ENCODE assay signal across 8 cellular contexts in genomic region chr19:17777840-17778620, GRCh38. TPM values are rescaled to one million over a fixed set of nuclear protein-coding genes. Genes with fewer than 3 reads are reported as not detected.
DNase-seq lines count a peak whose midpoint lies in the region; ATAC-seq and TF ChIP-seq lines count a peak whose summit lies in the region.

No MANE protein-coding gene starts in this region.

- H2BK5ac ChIP-seq in trophoblast cell (ENCODE audit: low read depth, low read length, poor library complexity), result no peak overlapping the region

- H3K9me3 Mint-ChIP-seq in CD4-positive, alpha-beta T cell, result no peaks in the 10 kb centered on the region
- H3K9me3 Mint-ChIP-seq in activated CD4-positive, alpha-beta memory T cell treated with anti-CD3 and anti-CD28 coated beads, Interleukin-2, amount 10 ng/mL, durations not matched to agents 7 days and 5 days, result no peaks in the 10 kb centered on the region

- H2BK120ac ChIP-seq in trophoblast cell (ENCODE audit: insufficient read depth, low read length, poor library complexity), result no peak overlapping the region

- H3K36me3 Mint-ChIP-seq in CD4-positive, alpha-beta T cell (ENCODE audit: low read depth), result peaks cover 77% of the 10 kb centered on the region
- peaks cover 49% of the 10 kb centered on the region for H3K36me3 Mint-ChIP-seq in activated CD4-positive, alpha-beta memory T cell treated with anti-CD3 and anti-CD28 coated beads, Interleukin-2, amount 10 ng/mL, durations not matched to agents 7 days and 5 days (ENCODE audit: low read depth)

- intact Hi-C loops in CD4-positive, alpha-beta T cell (cut with DNase I, micrococcal nuclease), result no loop called here

- no peak overlapping the region for H2AK5ac ChIP-seq in trophoblast cell (ENCODE audit: low read length)

- H3K14ac ChIP-seq in trophoblast cell (ENCODE audit: low read length), result no peak overlapping the region

- no peaks in the 10 kb centered on the region for H3K9me3 ChIP-seq in CD4-positive, alpha-beta T cell (ENCODE audit: control insufficient read depth, low read length)
- H3K9me3 ChIP-seq in gastroesophageal sphincter, result no peaks in the 10 kb centered on the region
- peaks cover 3% of the 10 kb centered on the region for H3K9me3 ChIP-seq in trophoblast cell (ENCODE audit: insufficient read depth, low read depth, low read length)

- TF ChIP-seq CTCF in CD4-positive, alpha-beta T cell (IDR thresholded peaks at IDR 0.05), result no peak
- TF ChIP-seq CTCF in gastroesophageal sphincter (IDR thresholded peaks at IDR 0.05), result no peak

- H3K4me2 ChIP-seq in trophoblast cell (ENCODE audit: low read length), result peak overlapping the region; percentile 53

- no peaks in the 10 kb centered on the region for H3K27me3 Mint-ChIP-seq in CD4-positive, alpha-beta T cell
- no peaks in the 10 kb centered on the region for H3K27me3 Mint-ChIP-seq in activated CD4-positive, alpha-beta memory T cell treated with anti-CD3 and anti-CD28 coated beads, Interleukin-2, amount 10 ng/mL, durations not matched to agents 7 days and 5 days

- no peak overlapping the region for H2AFZ ChIP-seq in trophoblast cell (ENCODE audit: insufficient read depth, low read length, poor library complexity)

- peaks cover 5% of the 10 kb centered on the region for H3K4me1 Mint-ChIP-seq in CD4-positive, alpha-beta T cell (ENCODE audit: low read depth)
- peaks cover 21% of the 10 kb centered on the region for H3K4me1 Mint-ChIP-seq in activated CD4-positive, alpha-beta memory T cell treated with anti-CD3 and anti-CD28 coated beads, Interleukin-2, amount 10 ng/mL, durations not matched to agents 7 days and 5 days

- H3K4me1 ChIP-seq in gastroesophageal sphincter (peaks cover 0 to 16% (median 0%) of the 10 kb centered on the region in 3 donors), trophoblast cell (ENCODE audit: control insufficient read depth in 1 of 2, insufficient read depth in 2 of 2, low read length in 2 of 2) (peaks cover 0 to 2% of the 10 kb centered on the region in 2 experiments)

- H4K12ac ChIP-seq in trophoblast cell (ENCODE audit: low read depth, low read length), result no peak overlapping the region

- H3K27me3 ChIP-seq in CD4-positive, alpha-beta T cell (ENCODE audit: control insufficient read depth, insufficient read depth, low read length), result no peaks in the 10 kb centered on the region
- H3K27me3 ChIP-seq in gastroesophageal sphincter, result peaks cover 84% of the 10 kb centered on the region
- no peaks in the 10 kb centered on the region for H3K27me3 ChIP-seq in trophoblast cell (ENCODE audit: insufficient read depth, low read length)

- H4K8ac ChIP-seq in trophoblast cell (ENCODE audit: low read depth, low read length), result no peak overlapping the region

- CTCF ChIA-PET in CD4-positive, alpha-beta T cell (lab: Charles Lee), result interaction anchor here (0.7 kb wide), 1 partner anchor 82 kb away, joined by 3 read pairs; the partner anchor contains the start of gene RPL18A
- CTCF ChIA-PET in activated CD4-positive, alpha-beta memory T cell treated with anti-CD3 and anti-CD28 coated beads, Interleukin-2, amount 10 ng/mL, durations not matched to agents 7 days and 5 days (lab: Charles Lee), result interaction anchor here (0.8 to 1.2 kb wide), 2 partner anchors 48 to 75 kb away, joined by 4 to 5 read pairs; no protein-coding TSS in a partner anchor

- TF ChIP-seq EP300 in gastroesophageal sphincter (IDR thresholded peaks at IDR 0.05), result no peak

- H3K4me3 Mint-ChIP-seq in CD4-positive, alpha-beta T cell, result no peak overlapping the region
- no peak overlapping the region for H3K4me3 Mint-ChIP-seq in activated CD4-positive, alpha-beta memory T cell treated with anti-CD3 and anti-CD28 coated beads, Interleukin-2, amount 10 ng/mL, durations not matched to agents 7 days and 5 days

- H3K27ac ChIP-seq in CD4-positive, alpha-beta T cell (ENCODE audit: low read depth, low read length), result no peak overlapping the region
- H3K27ac ChIP-seq in gastroesophageal sphincter (no peak overlapping the region), trophoblast cell (ENCODE audit: low read depth, low read length) (no peak overlapping the region)

- H3K79me1 ChIP-seq in trophoblast cell (ENCODE audit: low read length), result no peaks in the 10 kb centered on the region

- H3K36me3 ChIP-seq in gastroesophageal sphincter, result no peaks in the 10 kb centered on the region
- H3K36me3 ChIP-seq in trophoblast cell (ENCODE audit: control insufficient read depth in 1 of 2, insufficient read depth in 2 of 2, low read length in 2 of 2), result no peaks in the 10 kb centered on the region

- peak in 2 of 10 experiments; percentile 17 to 22 for DNase-seq in CD4-positive, alpha-beta T cell
- peak; percentile 23 for DNase-seq in LHCN-M2 (ENCODE audit: low read depth)
- DNase-seq in activated CD4-positive, alpha-beta memory T cell treated with anti-CD3 and anti-CD28 coated beads, Interleukin-2, amount 10 ng/mL, durations not matched to agents 7 days and 5 days, result peak; percentile 57
- DNase-seq in trophoblast cell, result peak in 1 of 2 donors; percentile 55
- no peak for DNase-seq in NK-92 (lab: John Stamatoyannopoulos, UW; ENCODE audit: unreplicated experiment)

- no peak overlapping the region for H4K91ac ChIP-seq in trophoblast cell (ENCODE audit: low read depth, low read length)

- no peak overlapping the region for H2BK12ac ChIP-seq in trophoblast cell (ENCODE audit: low read length)

- 25 to 100% methylated on average over 2 to 10 of the region's 25 CpGs for WGBS in gastroesophageal sphincter (ENCODE audit: low coverage in 1 of 2), 2 donors
- no CpG with 5 or more reads among the region's 25 CpGs for WGBS in trophoblast cell (ENCODE audit: extremely low coverage, insufficient coverage, insufficient read length)

- H3K4me3 ChIP-seq in gastroesophageal sphincter, result peak overlapping the region in 1 of 2 donors; percentile 23
- H3K4me3 ChIP-seq in trophoblast cell (ENCODE audit: low read depth, low read length), result no peak overlapping the region

- no peak overlapping the region for H3K4ac ChIP-seq in trophoblast cell (ENCODE audit: low read depth, low read length)

- POLR2A ChIA-PET in CD4-positive, alpha-beta T cell (lab: Charles Lee), result interaction anchor here (1.0 kb wide), 1 partner anchor 82 kb away, joined by 3 read pairs; the partner anchor contains the start of gene RPL18A
- POLR2A ChIA-PET in activated CD4-positive, alpha-beta memory T cell treated with anti-CD3 and anti-CD28 coated beads, Interleukin-2, amount 10 ng/mL, durations not matched to agents 7 days and 5 days (lab: Charles Lee), result no interaction called here

- TF ChIP-seq POLR2A in gastroesophageal sphincter (IDR thresholded peaks at IDR 0.05), result no peak

- no peak overlapping the region for H3K23ac ChIP-seq in trophoblast cell (ENCODE audit: low read length)

- H3K9ac ChIP-seq in trophoblast cell (ENCODE audit: low read length), result no peak overlapping the region

- peak; percentile 68 for ATAC-seq in CD4-positive, alpha-beta T cell (ENCODE audit: poor library complexity)
- ATAC-seq in gastroesophageal sphincter (peak; percentile 38), HG02678 (IDR thresholded peaks at IDR 0.05; ENCODE audit: unreplicated experiment) (no peak), GM19328 (IDR thresholded peaks at IDR 0.05; ENCODE audit: unreplicated experiment) (no peak)

- no peak overlapping the region for H3K27ac Mint-ChIP-seq in CD4-positive, alpha-beta T cell
- H3K27ac Mint-ChIP-seq in activated CD4-positive, alpha-beta memory T cell treated with anti-CD3 and anti-CD28 coated beads, Interleukin-2, amount 10 ng/mL, durations not matched to agents 7 days and 5 days, result no peak overlapping the region

- no peaks in the 10 kb centered on the region for H3K79me2 ChIP-seq in trophoblast cell (ENCODE audit: control insufficient read depth, insufficient read depth, low read length, poor library complexity)

- H3K18ac ChIP-seq in trophoblast cell (ENCODE audit: low read length), result no peak overlapping the region

RNA-seq across cellular contexts. Expression of gene B3GNT3, which starts 16.9 kb away (rescaled TPM):
- total RNA-seq in CD4-positive, alpha-beta T cell, result under 1 TPM; 0.39 to 0.52 TPM
- total RNA-seq in LHCN-M2 (2014; rRNA removed) (not detected in 2 replicates), gastroesophageal sphincter (1 to 10 TPM in 1 of 4 donors, not detected in 3; 4.7 TPM)
- polyA plus RNA-seq in LHCN-M2 (2012), result not detected
- not detected for total RNA-seq in activated CD4-positive, alpha-beta memory T cell treated with anti-CD3 and anti-CD28 coated beads, Interleukin-2, amount 10 ng/mL, durations not matched to agents 7 days and 5 days
- 0.19 TPM in 2 replicates for polyA plus RNA-seq in trophoblast cell (2013)

RNA-seq across cellular contexts. Expression of gene FCHO1, which starts 26.8 kb away (rescaled TPM):
- 10 to 100 TPM; 40.7 to 43.1 TPM for total RNA-seq in CD4-positive, alpha-beta T cell
- total RNA-seq in LHCN-M2 (2014; rRNA removed) (0.06 and 0.80 TPM in 2 replicates), gastroesophageal sphincter (1 to 10 TPM; 1.1 to 4.1 (median 3.2) TPM)
- 0.09 TPM for polyA plus RNA-seq in LHCN-M2 (2012)
- 10 to 100 TPM; 64.8 to 76.7 TPM for total RNA-seq in activated CD4-positive, alpha-beta memory T cell treated with anti-CD3 and anti-CD28 coated beads, Interleukin-2, amount 10 ng/mL, durations not matched to agents 7 days and 5 days
- 0.88 and 0.90 TPM in 2 replicates for polyA plus RNA-seq in trophoblast cell (2013)

RNA-seq across cellular contexts. Expression of gene INSL3, which starts 43.3 kb away (rescaled TPM):
- total RNA-seq in CD4-positive, alpha-beta T cell, result 1 to 10 TPM; 7.2 to 7.6 TPM
- total RNA-seq in LHCN-M2 (2014; rRNA removed), result not detected in 2 replicates
- polyA plus RNA-seq in LHCN-M2 (2012), result not detected
- total RNA-seq in activated CD4-positive, alpha-beta memory T cell treated with anti-CD3 and anti-CD28 coated beads, Interleukin-2, amount 10 ng/mL, durations not matched to agents 7 days and 5 days, result 1 to 10 TPM; 7.9 to 9.0 TPM
- not detected for total RNA-seq in gastroesophageal sphincter
- polyA plus RNA-seq in trophoblast cell (2013), result 0.08 and 0.10 TPM in 2 replicates

RNA-seq across cellular contexts. Expression of gene MAP1S, which starts 58.8 kb away (rescaled TPM):
- 10 to 100 TPM; 18.1 to 21.4 TPM for total RNA-seq in CD4-positive, alpha-beta T cell
- total RNA-seq in LHCN-M2 (2014; rRNA removed), result 16.6 and 20.5 TPM in 2 replicates
- polyA plus RNA-seq in LHCN-M2 (2012), result 41.2 TPM
- 10 to 100 TPM; 66.2 to 76.2 TPM for total RNA-seq in activated CD4-positive, alpha-beta memory T cell treated with anti-CD3 and anti-CD28 coated beads, Interleukin-2, amount 10 ng/mL, durations not matched to agents 7 days and 5 days
- 10 to 100 TPM; 18.8 to 47.3 (median 23.9) TPM for total RNA-seq in gastroesophageal sphincter
- 41.8 and 44.0 TPM in 2 replicates for polyA plus RNA-seq in trophoblast cell (2013)

Comparison
In these comparisons a context has a peak if more than half of its experiments do, and no peak if none do; other contexts are left out.
1. ATAC-seq: peak in CD4-positive, alpha-beta T cell (single experiment) and gastroesophageal sphincter (single experiment); none in HG02678 (single experiment) and GM19328 (single experiment).
2. RNA of gene FCHO1, which starts 26.8 kb away (total RNA-seq): 64.8 to 76.7 TPM in activated CD4-positive, alpha-beta memory T cell treated with anti-CD3 and anti-CD28 coated beads, Interleukin-2, amount 10 ng/mL, durations not matched to agents 7 days and 5 days and 40.7 to 43.1 TPM in CD4-positive, alpha-beta T cell; 1.1 to 4.1 TPM in gastroesophageal sphincter and 0.06 to 0.80 TPM in LHCN-M2; every median in the first group is over 4 times any median in the second.